In genomic region chr2:54106631-54107454, GRCh38 we compare ENCODE assay signal across 8 cellular contexts. TPM values are rescaled to one million over a fixed set of nuclear protein-coding genes. Genes with fewer than 3 reads are reported as not detected.
DNase-seq lines count a peak whose midpoint lies in the region; ATAC-seq and TF ChIP-seq lines count a peak whose summit lies in the region.

No MANE protein-coding gene starts in this region.

- ATAC-seq in GM18498 (IDR thresholded peaks at IDR 0.05; ENCODE audit: unreplicated experiment) (peak; percentile 75), HG03196 (IDR thresholded peaks at IDR 0.05; ENCODE audit: unreplicated experiment) (peak; percentile 65)
- peak; percentile 72 for ATAC-seq in activated T-helper 17 cell treated with anti-CD3 and anti-CD28 coated beads, Interleukin-2, amount 50 U/mL, for 72 hours (replicated peaks)

- no peak overlapping the region for H3K27ac ChIP-seq in osteoblast (ENCODE audit: low read depth, low read length)

- H3K9me3 ChIP-seq in osteoblast (ENCODE audit: low read depth, low read length), result no peaks in the 10 kb centered on the region

- no peak overlapping the region for H3K27ac Mint-ChIP-seq in activated T-helper 17 cell treated with anti-CD3 and anti-CD28 coated beads, Interleukin-2, amount 50 U/mL, for 72 hours

- H3K9me3 Mint-ChIP-seq in activated T-helper 17 cell treated with anti-CD3 and anti-CD28 coated beads, Interleukin-2, amount 50 U/mL, for 72 hours, result no peaks in the 10 kb centered on the region

- H3K27me3 ChIP-seq in osteoblast (ENCODE audit: insufficient read depth, low read length), result no peaks in the 10 kb centered on the region

- H3K4me2 ChIP-seq in osteoblast (ENCODE audit: insufficient read depth, low read length), result peak overlapping the region; percentile 66

- H3K4me1 ChIP-seq in osteoblast (ENCODE audit: insufficient read depth, low read length), result peaks cover 16% of the 10 kb centered on the region

- H2AFZ ChIP-seq in osteoblast (ENCODE audit: low read length), result no peak overlapping the region

- no peaks in the 10 kb centered on the region for H3K79me2 ChIP-seq in osteoblast (ENCODE audit: insufficient read depth, low read length)

- H4K20me1 ChIP-seq in osteoblast (ENCODE audit: insufficient read depth, low read length), result no peaks in the 10 kb centered on the region

- no peaks in the 10 kb centered on the region for H3K4me1 Mint-ChIP-seq in activated T-helper 17 cell treated with anti-CD3 and anti-CD28 coated beads, Interleukin-2, amount 50 U/mL, for 72 hours

- no peaks in the 10 kb centered on the region for H3K36me3 Mint-ChIP-seq in activated T-helper 17 cell treated with anti-CD3 and anti-CD28 coated beads, Interleukin-2, amount 50 U/mL, for 72 hours (ENCODE audit: low read depth)

- H3K4me3 Mint-ChIP-seq in activated T-helper 17 cell treated with anti-CD3 and anti-CD28 coated beads, Interleukin-2, amount 50 U/mL, for 72 hours, result peak overlapping the region; percentile 12

- no peaks in the 10 kb centered on the region for H3K27me3 Mint-ChIP-seq in activated T-helper 17 cell treated with anti-CD3 and anti-CD28 coated beads, Interleukin-2, amount 50 U/mL, for 72 hours

- DNase-seq in AML-193 (lab: John Stamatoyannopoulos, UW), result peak; percentile 46 to 57
- DNase-seq in NOMO-1 (lab: John Stamatoyannopoulos, UW; ENCODE audit: unreplicated experiment in 2 of 2), result peak; percentile 51 to 54
- DNase-seq in fibroblast of villous mesenchyme (ENCODE audit: low read depth), result peak; percentile 56
- DNase-seq in osteoblast (ENCODE audit: insufficient read length, low spot score, missing footprints), result peak; percentile 71
- DNase-seq in NCI-H187 treated with DMSO at 0.1 percent for 48 hours (lab: John Stamatoyannopoulos, UW), result no peak

- no peak overlapping the region for H3K4me3 ChIP-seq in fibroblast of villous mesenchyme (ENCODE audit: low read depth, low read length)
- H3K4me3 ChIP-seq in osteoblast (ENCODE audit: insufficient read depth, low read length), result no peak overlapping the region

- TF ChIP-seq CTCF in fibroblast of villous mesenchyme (IDR thresholded peaks at IDR 0.05; ENCODE audit: insufficient read depth, low read depth, low read length) (peak; percentile 79), osteoblast (IDR thresholded peaks at IDR 0.05; ENCODE audit: extremely low read depth, low read depth, low read length) (peak; percentile 82)

- H3K36me3 ChIP-seq in osteoblast (ENCODE audit: insufficient read depth, low read length), result no peaks in the 10 kb centered on the region

RNA-seq across cellular contexts. Expression of gene ACYP2, which starts 8.6 kb away (rescaled TPM):
- total RNA-seq in activated T-helper 17 cell treated with anti-CD3 and anti-CD28 coated beads, Interleukin-2, amount 50 U/mL, for 72 hours, result 1 to 10 TPM; 7.2 to 9.7 TPM
- total RNA-seq in fibroblast of villous mesenchyme (7.4 and 16.0 TPM in 2 replicates), osteoblast (8.5 and 9.0 TPM in 2 replicates)
